ENCODE assay signal across 8 cellular contexts in genomic region chr7:102572320-102573245, GRCh38. TPM values are rescaled to one million over a fixed set of nuclear protein-coding genes. Genes with fewer than 3 reads are reported as not detected.
A peak's percentile ranks its signal among the peaks of the same experiment; 100 is the strongest.
DNase-seq lines count a peak whose midpoint lies in the region; ATAC-seq and TF ChIP-seq lines count a peak whose summit lies in the region.
"Not testable (repeated sequence)": the region's sequence is repeated elsewhere in the genome, so short reads cannot be mapped to it uniquely, and the experiment has no call there.

POLR2J3 (minus strand) TSS chr7:102572583; CDS start chr7:102572521, 62 bp downstream.

- peak within 1 kb of the TSS; percentile 71 to 85 (median 83) for H3K9ac ChIP-seq in skeletal muscle tissue (ENCODE audit: low read depth in 1 of 3, low read length in 3 of 3)

- not testable (repeated sequence) for H3K36me3 ChIP-seq in MG63; skeletal muscle tissue (ENCODE audit: control insufficient read depth in 3 of 3, insufficient read depth in 3 of 3, low read length in 3 of 3); upper lobe of right lung

- not testable (repeated sequence) for H3K4me1 ChIP-seq in skeletal muscle tissue (ENCODE audit: control insufficient read depth in 3 of 3, insufficient read depth in 3 of 3, low read length in 3 of 3); upper lobe of right lung

- peak; percentile 65 for TF ChIP-seq CTCF in upper lobe of right lung (IDR thresholded peaks at IDR 0.05)

- not testable (repeated sequence) for H3K9me3 ChIP-seq in MG63; skeletal muscle tissue (ENCODE audit: control insufficient read depth in 3 of 3, low read length in 3 of 3); upper lobe of right lung

- not testable (repeated sequence) for H3K27me3 ChIP-seq in MG63; skeletal muscle tissue (ENCODE audit: control insufficient read depth in 3 of 3, insufficient read depth in 3 of 3, low read length in 3 of 3); upper lobe of right lung

- ATAC-seq in GM18505 (IDR thresholded peaks at IDR 0.05; ENCODE audit: unreplicated experiment) (peak; percentile 92), HG02623 (IDR thresholded peaks at IDR 0.05; ENCODE audit: unreplicated experiment) (peak; percentile 94), upper lobe of right lung (peak; percentile 97)

- TF ChIP-seq POLR2A in GM18505 (IDR thresholded peaks at IDR 0.05; ENCODE audit: borderline replicate concordance, extremely low read depth, insufficient read depth, insufficient read length): peak; percentile 51

- not testable (repeated sequence) for H3K27ac ChIP-seq in skeletal muscle tissue (ENCODE audit: low read depth, low read length)
- peak within 1 kb of the TSS; percentile 80 for H3K27ac ChIP-seq in upper lobe of right lung

- H3K4me3 ChIP-seq in MG63 (peak within 1 kb of the TSS; percentile 70), skeletal muscle tissue (ENCODE audit: low read length in 3 of 3) (peak within 1 kb of the TSS; percentile 77 to 79 (median 78)), upper lobe of right lung (peak within 1 kb of the TSS; percentile 72)

- intact Hi-C loops in upper lobe of right lung (cut with DNase I): not testable (repeated sequence)

- DNase-seq in MG63: peak; percentile 8
- DNase-seq in activated CD8-positive, alpha-beta memory T cell treated with anti-CD3 and anti-CD28 coated beads for 4 hours (ENCODE audit: low read depth in 2 of 2): peak; percentile 93 to 100
- DNase-seq in dermis blood vessel endothelial cell: peak; percentile 93
- peak; percentile 98 for DNase-seq in left kidney (ENCODE audit: low read depth, low spot score)
- peak; percentile 99 for DNase-seq in upper lobe of right lung

RNA-seq across cellular contexts. Expression of gene POLR2J3, which starts in this region (rescaled TPM):
- 2.2 and 7.1 TPM in 2 replicates for total RNA-seq in MG63 (2014; rRNA removed; shearing (Covaris generic); ENCODE audit: low replicate concordance)
- total RNA-seq in dermis blood vessel endothelial cell (25.5 and 36.4 TPM in 2 replicates), skeletal muscle tissue (20.4 TPM), upper lobe of right lung (36.7 TPM)

Comparison
In these comparisons a context has a peak if more than half of its experiments do, and no peak if none do; other contexts are left out.
1. DNase-seq: peak in every context shown above with its lines; median percentile 99 in upper lobe of right lung; 98 in left kidney; 96 in activated CD8-positive, alpha-beta memory T cell treated with anti-CD3 and anti-CD28 coated beads for 4 hours; 93 in dermis blood vessel endothelial cell; 8 in MG63.